12 cellular contexts compared by ENCODE assay signal in the genomic region with DNA sequence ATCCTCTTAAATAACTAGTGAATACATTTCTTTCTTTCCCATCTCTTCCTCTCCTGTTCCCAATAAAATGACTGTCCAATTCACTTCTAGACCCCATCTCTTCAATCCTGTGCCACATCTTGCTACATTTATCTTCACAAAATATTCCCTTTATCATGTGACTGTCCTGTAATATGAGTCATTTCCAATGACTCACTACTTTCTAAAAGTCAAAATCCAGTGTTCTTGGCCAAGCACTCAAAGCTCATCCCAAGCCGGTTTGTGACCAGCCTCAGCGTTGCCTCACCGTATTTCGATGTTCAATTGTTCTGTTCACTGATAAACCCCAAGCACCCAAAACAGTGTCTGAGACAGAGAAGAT.
DNase-seq lines count a peak whose midpoint lies in the region; ATAC-seq and TF ChIP-seq lines count a peak whose summit lies in the region.
"Had no signal": no experiment of that assay in that cellular context is flagged by ENCODE, and none has a peak within 500 bp of the region (broad histone marks: within the 10 kb centered on the region; RNA-seq: fewer than 3 reads in every experiment).

No MANE protein-coding gene starts in this region.

- BruUV-seq in HCT116 (replicated peaks; lab: Mats Ljungman, UMichigan): no TSS peak

- H3K4me1 ChIP-seq in HCT116 (ENCODE audit: control insufficient read depth in 1 of 2, insufficient read depth in 2 of 2, low read length in 2 of 2) (peaks cover 30 to 40% of the 10 kb centered on the region in 2 experiments), left ventricle myocardium inferior (peaks cover 85% of the 10 kb centered on the region), skeletal muscle satellite cell (ENCODE audit: control insufficient read depth, insufficient read depth, low read length) (peaks cover 25% of the 10 kb centered on the region)

- no peaks in the 10 kb centered on the region for H3K9me2 ChIP-seq in HCT116 (ENCODE audit: insufficient read depth)

- H3K27me3 ChIP-seq in HCT116 (ENCODE audit: insufficient read depth, low read length): no peaks in the 10 kb centered on the region
- H3K27me3 ChIP-seq in left ventricle myocardium inferior (ENCODE audit: low read depth): no peaks in the 10 kb centered on the region
- H3K27me3 ChIP-seq in skeletal muscle satellite cell (ENCODE audit: control insufficient read depth, insufficient read depth, low read length): no peaks in the 10 kb centered on the region

- CTCF ChIA-PET in HCT116 (lab: Charles Lee): no interaction called here

- H2AFZ ChIP-seq in HCT116 (ENCODE audit: low read depth, low read length, poor library complexity, severe bottlenecking): no peak overlapping the region

- intact Hi-C loops in HCT116 (cut with micrococcal nuclease): no loop called here
- intact Hi-C loops in left ventricle myocardium inferior (cut with micrococcal nuclease): no loop called here

- H3K9ac ChIP-seq in HCT116 (ENCODE audit: low read length) (no peak overlapping the region), skeletal muscle satellite cell (ENCODE audit: low read depth, low read length) (no peak overlapping the region)

- TF ChIP-seq CTCF in HCT116 (IDR thresholded peaks at IDR 0.05 in 2 of 3, conservative IDR thresholded peaks at IDR 0.05 in 1 of 3; ENCODE audit: borderline replicate concordance in 1 of 3, insufficient read depth in 1 of 3, low read depth in 2 of 3, low read length in 2 of 3): no peak
- no peak for TF ChIP-seq CTCF in left ventricle myocardium inferior (IDR thresholded peaks at IDR 0.05; ENCODE audit: borderline replicate concordance)

- peaks cover 56% of the 10 kb centered on the region for H3K79me2 ChIP-seq in HCT116 (ENCODE audit: insufficient read depth, low read length)

- POLR2A ChIA-PET in HCT116 (lab: Charles Lee): no interaction called here

- H3K4me2 ChIP-seq in HCT116 (ENCODE audit: low read length): peak overlapping the region; percentile 39
- H3K4me2 ChIP-seq in skeletal muscle satellite cell (ENCODE audit: low read length): peak overlapping the region; percentile 29

- H3K9me3 ChIP-seq in HCT116 (ENCODE audit: control insufficient read depth in 1 of 2, insufficient read depth in 1 of 2, low read depth in 1 of 2, low read length in 2 of 2) (no peaks in the 10 kb centered on the region), left ventricle myocardium inferior (replicated peaks) (no peaks in the 10 kb centered on the region), skeletal muscle satellite cell (replicated peaks; ENCODE audit: low read length) (no peaks in the 10 kb centered on the region)

- TF ChIP-seq POLR2A in HCT116 (IDR thresholded peaks at IDR 0.05; ENCODE audit: borderline replicate concordance, extremely low read depth, insufficient read depth, insufficient read length): no peak

- no peak overlapping the region for H3K27ac ChIP-seq in HCT116 (ENCODE audit: low read depth, low read length)
- peak overlapping the region; percentile 76 for H3K27ac ChIP-seq in left ventricle myocardium inferior (replicated peaks)

- no peak for DNase-seq in HCT116 (ENCODE audit: low read depth, low spot score)
- peak; percentile 59 for DNase-seq in astrocyte of the hippocampus (ENCODE audit: low read depth, low spot score)
- no peak for DNase-seq in left ventricle myocardium inferior
- no peak for DNase-seq in COR-L47 (lab: John Stamatoyannopoulos, UW)
- no peak for DNase-seq in islet precursor cell
- DNase-seq in ecto neural progenitor cell (ENCODE audit: low spot score): no peak
- no peak for DNase-seq in stimulated activated CD8-positive, alpha-beta memory T cell treated with anti-CD3 and anti-CD28 coated beads, Interleukin-4, amount 100 ng/mL, for 48 hours
- DNase-seq: activated CD4-positive, alpha-beta T cell treated with anti-CD3 and anti-CD28 coated beads for 36 hours; NCI-H1417; RPMI8226; stimulated activated CD4-positive, alpha-beta T cell treated with anti-CD3 and anti-CD28 coated beads, Interleukin-4, amount 100 ng/mL, for 24 hours had no signal

- H3K4me3 ChIP-seq in HCT116 (replicated peaks in 1 of 2; ENCODE audit: low read depth in 1 of 2, low read length in 2 of 2) (no peak overlapping the region), left ventricle myocardium inferior (no peak overlapping the region), skeletal muscle satellite cell (ENCODE audit: low read length) (no peak overlapping the region)

- no peak for TF ChIP-seq RAD21 in HCT116 (IDR thresholded peaks at IDR 0.05; ENCODE audit: low read depth)

- RAD21 ChIA-PET in HCT116 (lab: Charles Lee; ENCODE audit: low non-redundant PET in 1 of 2, low total read pairs in 2 of 2, uncharacterized antibody in 2 of 2, unreplicated experiment in 2 of 2): no interaction called here

- no peaks in the 10 kb centered on the region for H3K36me3 ChIP-seq in HCT116 (ENCODE audit: control insufficient read depth in 1 of 2, insufficient read depth in 2 of 2, low read length in 2 of 2)
- no peaks in the 10 kb centered on the region for H3K36me3 ChIP-seq in left ventricle myocardium inferior
- no peaks in the 10 kb centered on the region for H3K36me3 ChIP-seq in skeletal muscle satellite cell (ENCODE audit: insufficient read depth, low read length)

- peak; percentile 65 for ATAC-seq in HCT116
- ATAC-seq: activated CD4-positive, alpha-beta T cell treated with anti-CD3 and anti-CD28 coated beads for 36 hours had no signal

- no peaks in the 10 kb centered on the region for H4K20me1 ChIP-seq in HCT116 (ENCODE audit: insufficient read depth)

TF ChIP-seq in HCT116, 20 proteins besides CTCF, POLR2A, EP300 and RAD21:
- peak; percentile 52 for TF ChIP-seq FOSL1 (IDR thresholded peaks at IDR 0.05; ENCODE audit: low read depth)
- TF ChIP-seq, protein P1, sequence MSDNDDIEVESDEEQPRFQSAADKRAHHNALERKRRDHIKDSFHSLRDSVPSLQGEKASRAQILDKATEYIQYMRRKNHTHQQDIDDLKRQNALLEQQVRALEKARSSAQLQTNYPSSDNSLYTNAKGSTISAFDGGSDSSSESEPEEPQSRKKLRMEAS (IDR thresholded peaks at IDR 0.05): no peak
